Comparison of ENCODE assay signal across 27 cellular contexts in genomic region chr1:153058154-153058553, GRCh38. TPM values are rescaled to one million over a fixed set of nuclear protein-coding genes. Genes with fewer than 3 reads are reported as not detected.
DNase-seq lines count a peak whose midpoint lies in the region; ATAC-seq, FAIRE-seq and TF ChIP-seq lines count a peak whose summit lies in the region.
"Had no signal": no experiment of that assay in that cellular context is flagged by ENCODE, and none has a peak within 500 bp of the region (broad histone marks: within the 10 kb centered on the region; RNA-seq: fewer than 3 reads in every experiment).

No MANE protein-coding gene starts in this region.

- H3K4me1 ChIP-seq in Loucy (ENCODE audit: insufficient read depth, low read length, poor library complexity, severe bottlenecking) (no peaks in the 10 kb centered on the region), colonic mucosa (no peaks in the 10 kb centered on the region), hepatocyte (ENCODE audit: insufficient read depth) (no peaks in the 10 kb centered on the region)
- H3K4me1 ChIP-seq: right atrium auricular region, spleen had no signal

- DNase-seq in colonic mucosa (no peak), hepatocyte (ENCODE audit: low spot score) (no peak)
- DNase-seq: activated CD4-positive, alpha-beta T cell treated with anti-CD3 and anti-CD28 coated beads, Interleukin-2, amount 50 U/mL, for 1 hour; anterior cingulate cortex; caudate nucleus; dermis blood vessel endothelial cell; HCEC 1CT; left cardiac atrium; naive B cell; NCI-H1930; NCI-H748 treated with DMSO at 0.1 percent for 48 hours; SJCRH30; spleen; stimulated activated CD4-positive, alpha-beta T cell treated with anti-CD3 and anti-CD28 coated beads, Interleukin-4, amount 100 ng/mL, for 1 hour; stimulated activated naive CD8-positive, alpha-beta T cell treated with anti-CD3 and anti-CD28 coated beads, Interleukin-15, Interleukin-2, amounts not matched to agents 100 U/mL and 50 U/mL, for 24 hours; T-helper 17 cell had no signal

- H3K27me3 ChIP-seq in Loucy (ENCODE audit: insufficient read depth, low read length, poor library complexity, severe bottlenecking) (no peaks in the 10 kb centered on the region), colonic mucosa (no peaks in the 10 kb centered on the region), hepatocyte (no peaks in the 10 kb centered on the region)
- H3K27me3 ChIP-seq: right atrium auricular region, SJCRH30 had no signal

- intact Hi-C loops in colonic mucosa (cut with DNase I), result no loop called here

- no peak for ATAC-seq in GM18867 (IDR thresholded peaks at IDR 0.05; ENCODE audit: unreplicated experiment)
- ATAC-seq: left cardiac atrium; Panc1; stimulated activated naive CD8-positive, alpha-beta T cell treated with anti-CD3 and anti-CD28 coated beads, Interleukin-15, Interleukin-2, amounts not matched to agents 100 U/mL and 50 U/mL, for 24 hours; T-helper 17 cell had no signal

- H3K36me3 ChIP-seq in Loucy (ENCODE audit: insufficient read depth, low read length) (no peaks in the 10 kb centered on the region), colonic mucosa (no peaks in the 10 kb centered on the region), hepatocyte (replicated peaks; ENCODE audit: insufficient read depth, low read depth) (no peaks in the 10 kb centered on the region)
- H3K36me3 ChIP-seq: right atrium auricular region, SJCRH30, spleen had no signal

- H2AFZ ChIP-seq in Loucy (ENCODE audit: low read length), result no peak overlapping the region
- no peak overlapping the region for H2AFZ ChIP-seq in hepatocyte

- peak; percentile 90 for FAIRE-seq in TTC549 (lab: Jason Lieb, UNC)
- FAIRE-seq: GM18507 had no signal

- H3K4me3 ChIP-seq in Loucy (ENCODE audit: low read length, poor library complexity, severe bottlenecking), result no peak overlapping the region
- no peak overlapping the region for H3K4me3 ChIP-seq in colonic mucosa
- no peak overlapping the region for H3K4me3 ChIP-seq in hepatocyte
- H3K4me3 ChIP-seq: right atrium auricular region, SJCRH30, spleen had no signal

- H3K9ac ChIP-seq in Loucy (ENCODE audit: low read depth, low read length, poor library complexity, severe bottlenecking) (no peak overlapping the region), colonic mucosa (ENCODE audit: low read depth in 2 of 2, low read length in 2 of 2) (no peak overlapping the region)

- no peaks in the 10 kb centered on the region for H3K9me2 ChIP-seq in Loucy (replicated peaks; ENCODE audit: low read depth, low read length)
- H3K9me2 ChIP-seq in hepatocyte (replicated peaks; ENCODE audit: insufficient read depth), result no peaks in the 10 kb centered on the region

- no peaks in the 10 kb centered on the region for H3F3A ChIP-seq in Loucy (ENCODE audit: low read depth)

- no peak overlapping the region for H3K4me2 ChIP-seq in Loucy (ENCODE audit: low read depth, low read length, poor library complexity, severe bottlenecking)
- H3K4me2 ChIP-seq in hepatocyte, result no peak overlapping the region

- no peaks in the 10 kb centered on the region for H3K9me3 ChIP-seq in Loucy (ENCODE audit: insufficient read depth, low read depth, low read length)
- no peaks in the 10 kb centered on the region for H3K9me3 ChIP-seq in colonic mucosa
- H3K9me3 ChIP-seq in hepatocyte (ENCODE audit: low read depth), result no peaks in the 10 kb centered on the region
- H3K9me3 ChIP-seq: right atrium auricular region, SJCRH30 had no signal

- WGBS in hepatocyte (ENCODE audit: low lambda C conversion rate, missing lambda C conversion rate), result 54% methylated on average over 2 of the region's 2 CpGs

- H4K20me1 ChIP-seq in Loucy (ENCODE audit: insufficient read depth, low read length, poor library complexity, severe bottlenecking), result no peaks in the 10 kb centered on the region
- H4K20me1 ChIP-seq in hepatocyte (ENCODE audit: insufficient read depth, poor library complexity, severe bottlenecking), result no peaks in the 10 kb centered on the region

- H3K27ac ChIP-seq in C4-2B (no peak overlapping the region), colonic mucosa (no peak overlapping the region), hepatocyte (no peak overlapping the region)
- H3K27ac ChIP-seq: right atrium auricular region, SJCRH30, spleen had no signal

- H3K79me2 ChIP-seq in Loucy (ENCODE audit: insufficient read depth, low read length), result no peaks in the 10 kb centered on the region
- no peaks in the 10 kb centered on the region for H3K79me2 ChIP-seq in hepatocyte

- TF ChIP-seq CTCF in C4-2B (conservative IDR thresholded peaks at IDR 0.05) (peak; percentile 39), Loucy (conservative IDR thresholded peaks at IDR 0.05; ENCODE audit: low read length) (0 out of 2 replicates have a peak, but pooled peaks have one; percentile 15), colonic mucosa (IDR thresholded peaks at IDR 0.05) (no peak), hepatocyte (IDR thresholded peaks at IDR 0.05; ENCODE audit: poor library complexity) (no peak)

RNA-seq across cellular contexts. Expression of gene SPRR2A, which starts 0.8 kb away (rescaled TPM):
- total RNA-seq in colonic mucosa (not detected), hepatocyte (not detected in 2 replicates)
- polyA plus RNA-seq in hepatocyte, result 1.1 TPM in 1 of 2 replicates, not detected in the other
- total RNA-seq: activated T-helper 1 cell treated with anti-CD3 and anti-CD28 coated beads, Interleukin-12 subunit alpha, Interleukin-12 subunit beta, Interleukin-2, Interleukin-4 antibody, amounts not matched to agents 30 ng/mL and 10 ng/mL and 1 ng/mL, durations not matched to agents 14 hours and 24 hours and 36 hours; dermis blood vessel endothelial cell; left cardiac atrium; omental fat pad; right atrium auricular region; SJCRH30; spleen; T-helper 17 cell had no signal
- polyA plus RNA-seq: AG04450, CD14-positive monocyte had no signal

RNA-seq across cellular contexts. Expression of gene SPRR2B, which starts 13.3 kb away (rescaled TPM):
- total RNA-seq in colonic mucosa, result not detected
- total RNA-seq in hepatocyte, result not detected in 2 replicates
- not detected in 2 replicates for polyA plus RNA-seq in hepatocyte
- total RNA-seq: activated T-helper 1 cell treated with anti-CD3 and anti-CD28 coated beads, Interleukin-12 subunit alpha, Interleukin-12 subunit beta, Interleukin-2, Interleukin-4 antibody, amounts not matched to agents 30 ng/mL and 10 ng/mL and 1 ng/mL, durations not matched to agents 14 hours and 24 hours and 36 hours; dermis blood vessel endothelial cell; left cardiac atrium; omental fat pad; right atrium auricular region; SJCRH30; spleen; T-helper 17 cell had no signal
- polyA plus RNA-seq: AG04450, CD14-positive monocyte, spleen had no signal

RNA-seq across cellular contexts. Expression of gene SPRR2D, which starts 17.2 kb away (rescaled TPM):
- not detected for total RNA-seq in colonic mucosa
- total RNA-seq in hepatocyte, result not detected in 2 replicates
- not detected in 2 replicates for polyA plus RNA-seq in hepatocyte
- total RNA-seq: activated T-helper 1 cell treated with anti-CD3 and anti-CD28 coated beads, Interleukin-12 subunit alpha, Interleukin-12 subunit beta, Interleukin-2, Interleukin-4 antibody, amounts not matched to agents 30 ng/mL and 10 ng/mL and 1 ng/mL, durations not matched to agents 14 hours and 24 hours and 36 hours; dermis blood vessel endothelial cell; left cardiac atrium; omental fat pad; right atrium auricular region; SJCRH30; spleen; T-helper 17 cell had no signal
- polyA plus RNA-seq: AG04450, CD14-positive monocyte had no signal

RNA-seq across cellular contexts. Expression of gene SPRR1B, which starts 27.2 kb away (rescaled TPM):
- total RNA-seq in colonic mucosa, result not detected
- total RNA-seq in hepatocyte, result not detected in 2 replicates
- 0.54 TPM in 1 of 2 replicates, not detected in the other for polyA plus RNA-seq in hepatocyte
- total RNA-seq: activated T-helper 1 cell treated with anti-CD3 and anti-CD28 coated beads, Interleukin-12 subunit alpha, Interleukin-12 subunit beta, Interleukin-2, Interleukin-4 antibody, amounts not matched to agents 30 ng/mL and 10 ng/mL and 1 ng/mL, durations not matched to agents 14 hours and 24 hours and 36 hours; dermis blood vessel endothelial cell; left cardiac atrium; omental fat pad; right atrium auricular region; SJCRH30; spleen; T-helper 17 cell had no signal
- polyA plus RNA-seq: AG04450, CD14-positive monocyte had no signal

RNA-seq across cellular contexts. Expression of gene SPRR2E, which starts 36.2 kb away (rescaled TPM):
- total RNA-seq in colonic mucosa (not detected), hepatocyte (not detected in 2 replicates)
- polyA plus RNA-seq in hepatocyte, result not detected in 2 replicates
- total RNA-seq: activated T-helper 1 cell treated with anti-CD3 and anti-CD28 coated beads, Interleukin-12 subunit alpha, Interleukin-12 subunit beta, Interleukin-2, Interleukin-4 antibody, amounts not matched to agents 30 ng/mL and 10 ng/mL and 1 ng/mL, durations not matched to agents 14 hours and 24 hours and 36 hours; dermis blood vessel endothelial cell; left cardiac atrium; omental fat pad; right atrium auricular region; SJCRH30; spleen; T-helper 17 cell had no signal
- polyA plus RNA-seq: AG04450, CD14-positive monocyte had no signal

Comparison
In these comparisons a context has a peak if more than half of its experiments do, and no peak if none do; other contexts are left out.
1. CTCF ChIP-seq: peak in C4-2B (single experiment) and Loucy (single experiment); none in colonic mucosa (single experiment) and hepatocyte (single experiment).